1 cellular context compared by ENCODE assay signal in the genomic region with DNA sequence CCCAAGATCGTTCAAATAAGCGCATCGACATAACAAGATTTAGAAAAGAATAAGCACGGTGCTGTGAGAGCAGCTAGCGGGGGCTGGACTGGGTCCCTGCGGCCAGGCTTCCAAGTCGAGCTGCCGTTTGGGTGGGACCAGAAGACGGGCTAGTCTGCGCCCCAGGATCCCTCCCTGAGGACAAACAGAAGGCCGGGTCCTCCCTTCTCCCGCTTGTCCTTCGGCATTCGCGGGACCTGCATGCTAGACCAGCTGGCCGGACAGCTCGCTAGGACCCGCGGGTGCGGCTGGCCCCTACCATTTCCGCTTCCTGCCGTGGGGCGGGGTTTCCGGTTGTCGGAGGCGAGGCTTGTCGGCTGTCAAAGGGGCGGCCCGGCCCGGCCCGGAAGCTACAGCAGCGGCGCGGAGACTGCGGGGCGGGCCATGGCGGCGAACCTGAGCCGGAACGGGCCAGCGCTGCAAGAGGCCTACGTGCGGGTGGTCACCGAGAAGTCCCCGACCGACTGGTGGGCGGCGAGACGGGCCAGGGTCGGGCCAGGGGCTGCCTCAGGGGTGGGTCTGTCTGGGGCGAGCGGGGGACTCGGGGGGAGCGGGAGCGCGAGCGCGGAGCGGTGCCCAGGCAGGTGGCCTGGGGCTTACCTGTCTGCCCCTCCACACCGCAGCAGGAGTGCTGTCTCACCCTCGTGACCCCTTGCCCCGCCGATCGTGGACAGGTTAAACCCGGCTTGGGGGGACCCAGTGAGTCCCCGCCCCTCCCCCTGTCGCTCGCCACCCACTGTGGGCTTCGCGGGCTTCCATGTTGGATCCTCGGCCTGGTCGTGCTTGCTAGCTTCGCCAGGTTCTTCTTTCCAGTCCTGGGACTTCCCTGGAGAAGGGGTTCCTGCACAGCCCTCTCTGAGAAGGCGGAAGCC.
A peak's percentile ranks its signal among the peaks of the same experiment; 100 is the strongest.
TF ChIP-seq lines count a peak whose summit lies in the region.

DBNL (plus strand) TSS at position 388 of the 911 bp plus-strand sequence; CDS start at position 424, 36 bp downstream.

TF ChIP-seq in HEK293, 187 proteins besides CTCF, POLR2A, EP300 and RAD21 (continued from another document and continues in another):
- TF ChIP-seq KLF17 (tag by site-specific recombination; IDR thresholded peaks at IDR 0.05) (peak; percentile 58; the same call in 1 of the 2 replicates), ZNF521 (tag by site-specific recombination; IDR thresholded peaks at IDR 0.05) (no peak), ZNF354C (tag by site-specific recombination; IDR thresholded peaks at IDR 0.05; ENCODE audit: borderline replicate concordance, low read depth) (no peak), ZNF518A (tag by site-specific recombination; conservative IDR thresholded peaks at IDR 0.05; ENCODE audit: low read depth) (peak; percentile 87), ZBTB48 (tag by site-specific recombination; IDR thresholded peaks at IDR 0.05) (peak; percentile 32; the same call in 1 of the 2 replicates), ZBTB1 (tag by site-specific recombination; IDR thresholded peaks at IDR 0.05) (no peak), ZNF561 (tag by site-specific recombination; IDR thresholded peaks at IDR 0.05; ENCODE audit: borderline replicate concordance) (no peak; the same call in 1 of the 2 replicates), ZNF133 (tag by site-specific recombination; IDR thresholded peaks at IDR 0.05) (no peak), ZNF274 (IDR thresholded peaks at IDR 0.05; ENCODE audit: low read length) (no peak), ZNF274 (tag by site-specific recombination; IDR thresholded peaks at IDR 0.05; ENCODE audit: borderline replicate concordance) (no peak), PRDM4 (tag by site-specific recombination; IDR thresholded peaks at IDR 0.05) (no peak), ZNF626 (tag by site-specific recombination; IDR thresholded peaks at IDR 0.05) (no peak), HOXA7 (CRISPR knock-in tag; IDR thresholded peaks at IDR 0.05; ENCODE audit: borderline replicate concordance) (no peak), ZNF292 (tag by site-specific recombination; IDR thresholded peaks at IDR 0.05; ENCODE audit: borderline replicate concordance, low read depth) (no peak), SALL2 (tag by site-specific recombination; IDR thresholded peaks at IDR 0.05; ENCODE audit: borderline replicate concordance) (no peak), ZNF549 (tag by site-specific recombination; IDR thresholded peaks at IDR 0.05) (no peak), ZNF157 (tag by site-specific recombination; IDR thresholded peaks at IDR 0.05) (no peak), ZNF529 (tag by site-specific recombination; IDR thresholded peaks at IDR 0.05; ENCODE audit: insufficient replicate concordance) (no peak), ZFP69B (tag by site-specific recombination; IDR thresholded peaks at IDR 0.05) (peak; percentile 32; the same call in 1 of the 2 replicates), ZNF350 (tag by site-specific recombination; IDR thresholded peaks at IDR 0.05) (no peak), GLI2 (tag by site-specific recombination; IDR thresholded peaks at IDR 0.05; ENCODE audit: borderline replicate concordance, low read depth) (no peak), ZNF18 (tag by site-specific recombination; IDR thresholded peaks at IDR 0.05) (no peak), ELK4 (IDR thresholded peaks at IDR 0.05; ENCODE audit: borderline replicate concordance, low read depth, low read length) (peak; percentile 76; the same call in 1 of the 2 replicates), ZNF645 (tag by site-specific recombination; IDR thresholded peaks at IDR 0.05) (no peak), ZNF747 (tag by site-specific recombination; IDR thresholded peaks at IDR 0.05) (no peak), ZNF837 (tag by site-specific recombination; IDR thresholded peaks at IDR 0.05) (no peak), ZSCAN30 (tag by site-specific recombination; IDR thresholded peaks at IDR 0.05) (peak; percentile 52; the same call in 1 of the 2 replicates), ZNF311 (tag by site-specific recombination; IDR thresholded peaks at IDR 0.05; ENCODE audit: borderline replicate concordance) (no peak), ZFP37 (tag by site-specific recombination; IDR thresholded peaks at IDR 0.05) (0 out of 2 replicates have a peak, but pooled peaks have one; percentile 28), MZF1 (tag by site-specific recombination; IDR thresholded peaks at IDR 0.05; ENCODE audit: borderline replicate concordance) (no peak), HOXC10 (CRISPR knock-in tag; IDR thresholded peaks at IDR 0.05) (no peak), HOXD13 (CRISPR knock-in tag; IDR thresholded peaks at IDR 0.05; ENCODE audit: borderline replicate concordance) (no peak)
- TF ChIP-seq, protein P1, sequence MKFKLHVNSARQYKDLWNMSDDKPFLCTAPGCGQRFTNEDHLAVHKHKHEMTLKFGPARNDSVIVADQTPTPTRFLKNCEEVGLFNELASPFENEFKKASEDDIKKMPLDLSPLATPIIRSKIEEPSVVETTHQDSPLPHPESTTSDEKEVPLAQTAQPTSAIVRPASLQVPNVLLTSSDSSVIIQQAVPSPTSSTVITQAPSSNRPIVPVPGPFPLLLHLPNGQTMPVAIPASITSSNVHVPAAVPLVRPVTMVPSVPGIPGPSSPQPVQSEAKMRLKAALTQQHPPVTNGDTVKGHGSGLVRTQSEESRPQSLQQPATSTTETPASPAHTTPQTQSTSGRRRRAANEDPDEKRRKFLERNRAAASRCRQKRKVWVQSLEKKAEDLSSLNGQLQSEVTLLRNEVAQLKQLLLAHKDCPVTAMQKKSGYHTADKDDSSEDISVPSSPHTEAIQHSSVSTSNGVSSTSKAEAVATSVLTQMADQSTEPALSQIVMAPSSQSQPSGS (tag by site-specific recombination; IDR thresholded peaks at IDR 0.05; ENCODE audit: low read depth) = no peak
- TF ChIP-seq, protein P2, sequence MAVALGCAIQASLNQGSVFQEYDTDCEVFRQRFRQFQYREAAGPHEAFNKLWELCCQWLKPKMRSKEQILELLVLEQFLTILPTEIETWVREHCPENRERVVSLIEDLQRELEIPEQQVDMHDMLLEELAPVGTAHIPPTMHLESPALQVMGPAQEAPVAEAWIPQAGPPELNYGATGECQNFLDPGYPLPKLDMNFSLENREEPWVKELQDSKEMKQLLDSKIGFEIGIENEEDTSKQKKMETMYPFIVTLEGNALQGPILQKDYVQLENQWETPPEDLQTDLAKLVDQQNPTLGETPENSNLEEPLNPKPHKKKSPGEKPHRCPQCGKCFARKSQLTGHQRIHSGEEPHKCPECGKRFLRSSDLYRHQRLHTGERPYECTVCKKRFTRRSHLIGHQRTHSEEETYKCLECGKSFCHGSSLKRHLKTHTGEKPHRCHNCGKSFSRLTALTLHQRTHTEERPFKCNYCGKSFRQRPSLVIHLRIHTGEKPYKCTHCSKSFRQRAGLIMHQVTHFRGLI (tag by site-specific recombination; IDR thresholded peaks at IDR 0.05) = no peak
- TF ChIP-seq, protein P3, sequence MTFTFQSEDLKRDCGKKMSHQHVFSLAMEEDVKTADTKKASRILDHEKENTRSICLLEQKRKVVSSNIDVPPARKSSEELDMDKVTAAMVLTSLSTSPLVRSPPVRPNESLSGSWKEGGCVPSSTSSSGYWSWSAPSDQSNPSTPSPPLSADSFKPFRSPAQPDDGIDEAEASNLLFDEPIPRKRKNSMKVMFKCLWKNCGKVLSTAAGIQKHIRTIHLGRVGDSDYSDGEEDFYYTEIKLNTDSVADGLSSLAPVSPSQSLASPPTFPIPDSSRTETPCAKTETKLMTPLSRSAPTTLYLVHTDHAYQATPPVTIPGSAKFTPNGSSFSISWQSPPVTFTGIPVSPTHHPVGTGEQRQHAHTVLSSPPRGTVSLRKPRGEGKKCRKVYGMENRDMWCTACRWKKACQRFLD (tag by site-specific recombination; IDR thresholded peaks at IDR 0.05) = no peak
- TF ChIP-seq, protein P4, sequence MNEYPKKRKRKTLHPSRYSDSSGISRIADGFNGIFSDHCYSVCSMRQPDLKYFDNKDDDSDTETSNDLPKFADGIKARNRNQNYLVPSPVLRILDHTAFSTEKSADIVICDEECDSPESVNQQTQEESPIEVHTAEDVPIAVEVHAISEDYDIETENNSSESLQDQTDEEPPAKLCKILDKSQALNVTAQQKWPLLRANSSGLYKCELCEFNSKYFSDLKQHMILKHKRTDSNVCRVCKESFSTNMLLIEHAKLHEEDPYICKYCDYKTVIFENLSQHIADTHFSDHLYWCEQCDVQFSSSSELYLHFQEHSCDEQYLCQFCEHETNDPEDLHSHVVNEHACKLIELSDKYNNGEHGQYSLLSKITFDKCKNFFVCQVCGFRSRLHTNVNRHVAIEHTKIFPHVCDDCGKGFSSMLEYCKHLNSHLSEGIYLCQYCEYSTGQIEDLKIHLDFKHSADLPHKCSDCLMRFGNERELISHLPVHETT (tag by site-specific recombination; IDR thresholded peaks at IDR 0.05) = peak; percentile 38; the same call in 1 of the 2 replicates
